ENCODE assay signal across 21 cellular contexts in the genomic region with DNA sequence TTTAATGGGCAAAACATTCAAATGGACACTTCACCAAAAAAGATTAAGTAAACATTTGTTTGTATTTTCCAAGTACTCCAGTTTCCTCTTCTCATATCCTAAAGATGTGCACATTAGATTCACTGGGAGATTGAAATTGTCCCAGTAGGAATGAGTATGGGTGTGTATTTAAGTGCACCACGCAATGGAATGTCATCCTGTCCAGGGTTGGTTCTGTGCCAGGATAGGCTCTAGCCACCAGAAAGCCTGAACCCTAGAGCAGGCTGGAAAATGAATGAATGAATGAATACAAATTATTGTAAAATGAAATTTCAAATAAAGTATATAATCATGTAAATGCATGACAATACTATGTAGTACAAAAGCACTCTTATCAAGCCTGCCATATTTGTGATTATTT. TPM values are rescaled to one million over a fixed set of nuclear protein-coding genes. Genes with fewer than 3 reads are reported as not detected.
A peak's percentile ranks its signal among the peaks of the same experiment; 100 is the strongest.
DNase-seq lines count a peak whose midpoint lies in the region; ATAC-seq, FAIRE-seq and TF ChIP-seq lines count a peak whose summit lies in the region.
"Had no signal": no experiment of that assay in that cellular context is flagged by ENCODE, and none has a peak within 500 bp of the region (broad histone marks: within the 10 kb centered on the region; RNA-seq: fewer than 3 reads in every experiment).

No MANE protein-coding gene starts in this region.

- ATAC-seq in HG02571 (IDR thresholded peaks at IDR 0.05; ENCODE audit: unreplicated experiment): no peak
- ATAC-seq: HepG2 had no signal

- H3K4me3 ChIP-seq in epithelial cell of esophagus (ENCODE audit: low read length) (no peak overlapping the region), esophagus muscularis mucosa (no peak overlapping the region)
- H3K4me3 ChIP-seq: Peyer's patch, SK-N-MC had no signal

- no peak for TF ChIP-seq EP300 in esophagus muscularis mucosa (IDR thresholded peaks at IDR 0.05)

- no peak for FAIRE-seq in H54 (lab: Jason Lieb, UNC)
- FAIRE-seq: A204.1, HepG2 had no signal

- H3K4me1 ChIP-seq in esophagus muscularis mucosa: no peaks in the 10 kb centered on the region
- H3K4me1 ChIP-seq: Peyer's patch had no signal

- TF ChIP-seq CTCF in epithelial cell of esophagus (IDR thresholded peaks at IDR 0.05; ENCODE audit: insufficient read depth, low read depth, low read length, missing control alignments) (no peak), esophagus muscularis mucosa (IDR thresholded peaks at IDR 0.05) (no peak)

- H3K36me3 ChIP-seq in esophagus muscularis mucosa: no peaks in the 10 kb centered on the region
- H3K36me3 ChIP-seq: Peyer's patch had no signal

- H3K27ac ChIP-seq in esophagus muscularis mucosa (replicated peaks in 1 of 4): no peak overlapping the region
- H3K27ac ChIP-seq: Peyer's patch, SK-N-MC had no signal

- DNase-seq in EH (ENCODE audit: low read depth): peak; percentile 41
- DNase-seq in LoVo (ENCODE audit: low spot score): peak; percentile 71
- DNase-seq in epithelial cell of esophagus (ENCODE audit: low read depth): peak; percentile 29
- peak; percentile 10 to 61 for DNase-seq in lung microvascular endothelial cell (ENCODE audit: low read depth in 2 of 2)
- no peak for DNase-seq in esophagus muscularis mucosa (ENCODE audit: extremely low spot score)
- no peak for DNase-seq in NCI-H345 (lab: John Stamatoyannopoulos, UW)
- DNase-seq in H54 (ENCODE audit: insufficient read length, low spot score): no peak
- DNase-seq: CD4-positive, alpha-beta memory T cell; DMS53; KBM-7; NCI-H1048; NCI-H1436; NCI-H2029; NCI-H446; NCI-H69; Peyer's patch; SHP77 had no signal

- TF ChIP-seq POLR2A in esophagus muscularis mucosa (IDR thresholded peaks at IDR 0.05; ENCODE audit: low read depth) (no peak), H54 (IDR thresholded peaks at IDR 0.05; ENCODE audit: low read depth, low read length) (no peak)

- peaks cover 0 to 8% (median 0%) of the 10 kb centered on the region in 4 donors for H3K9me3 ChIP-seq in esophagus muscularis mucosa
- H3K9me3 ChIP-seq: Peyer's patch had no signal

- H3K27me3 ChIP-seq in esophagus muscularis mucosa: no peaks in the 10 kb centered on the region
- H3K27me3 ChIP-seq: Peyer's patch had no signal

- intact Hi-C loops in esophagus muscularis mucosa (cut with DNase I): no loop called here

- 67% methylated on average over 1 of the region's 1 CpG for WGBS in esophagus muscularis mucosa

RNA-seq across cellular contexts. Expression of a gene that starts 14.0 kb away (rescaled TPM):
- total RNA-seq in lung microvascular endothelial cell (3.1 and 3.2 TPM in 2 replicates), esophagus muscularis mucosa (10 to 100 TPM in 1 of 4 donors, 1 to 10 TPM in 3; 6.7 to 21.2 (median 8.3) TPM)

Comparison
In these comparisons a context has a peak if more than half of its experiments do, and no peak if none do; other contexts are left out.
1. DNase-seq: peak in EH (single experiment), LoVo (single experiment), epithelial cell of esophagus (single experiment) and lung microvascular endothelial cell (2 of 2); none in esophagus muscularis mucosa (single experiment), NCI-H345 (single experiment) and H54 (single experiment).